1 cellular context compared by ENCODE assay signal in the genomic region with DNA sequence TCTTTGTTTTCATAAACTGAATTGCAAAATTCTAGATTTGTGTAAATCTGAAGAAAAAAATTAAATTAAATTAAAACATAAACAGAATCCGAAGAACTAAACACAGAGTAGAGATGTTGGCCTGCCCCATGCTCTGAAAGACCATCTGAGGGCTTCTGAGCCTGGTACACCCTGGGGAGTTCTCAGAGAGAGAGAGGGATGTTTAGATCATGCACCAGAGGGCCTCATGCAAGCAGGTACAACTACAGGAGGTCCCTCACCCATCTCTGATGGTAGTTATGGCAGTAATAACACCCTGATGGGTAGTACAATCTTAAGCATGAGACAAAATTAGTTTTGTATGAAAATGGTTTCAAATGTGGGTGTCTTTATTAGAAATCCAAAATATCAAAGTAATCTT.
TF ChIP-seq lines count a peak whose summit lies in the region.

No MANE protein-coding gene starts in this region.

TF ChIP-seq in IMR-90, 13 proteins besides CTCF, POLR2A, EP300 and RAD21 (continued from another document):
- no peak for TF ChIP-seq MAZ (IDR thresholded peaks at IDR 0.05; ENCODE audit: borderline replicate concordance, low read depth, low read length)
- TF ChIP-seq MXI1 (IDR thresholded peaks at IDR 0.05; ENCODE audit: borderline replicate concordance, low read depth, low read length): no peak
- TF ChIP-seq BHLHE40 (IDR thresholded peaks at IDR 0.05; ENCODE audit: low read depth, low read length): no peak
- no peak for TF ChIP-seq NFE2L2 (IDR thresholded peaks at IDR 0.05; ENCODE audit: low read depth, low read length)
- no peak for TF ChIP-seq SMC3 (IDR thresholded peaks at IDR 0.05; ENCODE audit: low read depth, low read length)
- no peak for TF ChIP-seq RFX5 (IDR thresholded peaks at IDR 0.05; ENCODE audit: low read depth, low read length)
- no peak for TF ChIP-seq MAFK (IDR thresholded peaks at IDR 0.05; ENCODE audit: low read depth, low read length)
